ENCODE assay signal across 7 cellular contexts in the genomic region with DNA sequence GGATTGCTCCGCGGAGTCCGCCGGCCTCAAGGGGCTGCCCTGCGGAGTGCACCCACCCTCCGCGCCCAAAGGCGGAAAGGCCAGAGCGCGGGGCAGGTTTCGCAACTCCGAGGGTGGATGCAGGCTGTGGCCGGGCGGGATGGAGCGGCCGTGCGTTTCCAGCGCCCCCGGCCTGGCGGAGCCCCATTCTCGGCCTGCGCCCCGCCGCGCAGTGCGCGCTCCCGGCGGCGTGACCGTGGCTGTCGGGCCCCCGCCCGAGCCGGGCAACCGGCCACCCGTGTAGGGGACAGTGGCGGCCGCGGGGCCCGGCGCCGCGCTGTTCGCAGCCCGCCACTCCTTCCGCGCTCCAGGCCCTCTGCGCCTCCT. TPM values are rescaled to one million over a fixed set of nuclear protein-coding genes. Genes with fewer than 3 reads are reported as not detected.
DNase-seq lines count a peak whose midpoint lies in the region; ATAC-seq and TF ChIP-seq lines count a peak whose summit lies in the region.

No MANE protein-coding gene starts in this region.

- H3K27me3 ChIP-seq in RWPE2 (ENCODE audit: insufficient read depth, poor library complexity, severe bottlenecking) (no peaks in the 10 kb centered on the region), endodermal cell (ENCODE audit: control insufficient read depth, insufficient read depth, low read length, poor library complexity, severe bottlenecking) (peaks cover 27% of the 10 kb centered on the region), mucosa of stomach (ENCODE audit: control insufficient read depth, insufficient read depth, low read length) (no peaks in the 10 kb centered on the region)

- no peaks in the 10 kb centered on the region for H3K36me3 Mint-ChIP-seq in HFFc6 (ENCODE audit: low read depth)
- no peaks in the 10 kb centered on the region for H3K36me3 Mint-ChIP-seq in endodermal cell (ENCODE audit: low read depth)

- H3K9me3 Mint-ChIP-seq in HFFc6, result no peaks in the 10 kb centered on the region
- no peaks in the 10 kb centered on the region for H3K9me3 Mint-ChIP-seq in endodermal cell

- H3K4me1 Mint-ChIP-seq in HFFc6 (ENCODE audit: low read depth) (peaks cover 60% of the 10 kb centered on the region), endodermal cell (peaks cover 62% of the 10 kb centered on the region)

- ATAC-seq in GM18498 (IDR thresholded peaks at IDR 0.05; ENCODE audit: unreplicated experiment) (peak; percentile 24), RWPE2 (ENCODE audit: low read depth) (peak; percentile 15)

- peak overlapping the region; percentile 91 for H3K27ac Mint-ChIP-seq in HFFc6
- peak overlapping the region; percentile 97 for H3K27ac Mint-ChIP-seq in endodermal cell

- DNase-seq in HFFc6, result no peak
- DNase-seq in RWPE2 (ENCODE audit: low spot score), result no peak
- no peak for DNase-seq in endodermal cell
- no peak for DNase-seq in EL
- DNase-seq in stimulated activated CD4-positive, alpha-beta T cell treated with anti-CD3 and anti-CD28 coated beads, Interleukin-4, amount 100 ng/mL, for 24 hours, result no peak

- peak overlapping the region; percentile 67 for H3K4me3 ChIP-seq in RWPE2 (ENCODE audit: severe bottlenecking)
- H3K4me3 ChIP-seq in endodermal cell (ENCODE audit: low read length), result peak overlapping the region; percentile 89
- H3K4me3 ChIP-seq in mucosa of stomach (ENCODE audit: low read length), result peak overlapping the region; percentile 88

- H3K9me3 ChIP-seq in RWPE2 (ENCODE audit: severe bottlenecking) (no peaks in the 10 kb centered on the region), endodermal cell (ENCODE audit: control insufficient read depth, low read length) (no peaks in the 10 kb centered on the region), mucosa of stomach (ENCODE audit: control insufficient read depth, low read length) (no peaks in the 10 kb centered on the region)

- no peaks in the 10 kb centered on the region for H3K36me3 ChIP-seq in RWPE2 (ENCODE audit: low read depth)
- H3K36me3 ChIP-seq in endodermal cell (ENCODE audit: control insufficient read depth, insufficient read depth, low read length), result no peaks in the 10 kb centered on the region
- no peaks in the 10 kb centered on the region for H3K36me3 ChIP-seq in mucosa of stomach (ENCODE audit: control insufficient read depth, insufficient read depth, low read length)

- H3K9ac ChIP-seq in endodermal cell (ENCODE audit: extremely low read depth, low read length, poor library complexity, severe bottlenecking) (peak overlapping the region; percentile 87), mucosa of stomach (ENCODE audit: low read length) (peak overlapping the region; percentile 98)

- H3K27me3 Mint-ChIP-seq in HFFc6 (ENCODE audit: insufficient read depth) (peaks cover 22% of the 10 kb centered on the region), endodermal cell (ENCODE audit: insufficient read depth) (peaks cover 31% of the 10 kb centered on the region)

- peak overlapping the region; percentile 94 for H3K4me3 Mint-ChIP-seq in HFFc6
- peak overlapping the region; percentile 88 for H3K4me3 Mint-ChIP-seq in endodermal cell

- H3K4me1 ChIP-seq in RWPE2 (ENCODE audit: insufficient read depth, poor library complexity, severe bottlenecking) (peaks cover 7% of the 10 kb centered on the region), endodermal cell (ENCODE audit: control insufficient read depth, insufficient read depth, low read length) (peaks cover 18% of the 10 kb centered on the region), mucosa of stomach (ENCODE audit: control insufficient read depth, insufficient read depth, low read length) (peaks cover 19% of the 10 kb centered on the region)

- WGBS in endodermal cell (ENCODE audit: insufficient coverage in 1 of 2, insufficient read length in 1 of 2), 2 experiments, result 0% methylated on average over 9 to 49 of the region's 49 CpGs

- TF ChIP-seq CTCF in HFFc6 (IDR thresholded peaks at IDR 0.05) (no peak), RWPE2 (IDR thresholded peaks at IDR 0.05; ENCODE audit: poor library complexity, severe bottlenecking) (no peak), endodermal cell (conservative IDR thresholded peaks at IDR 0.05) (no peak)

- peak overlapping the region; percentile 68 for H3K27ac ChIP-seq in RWPE2 (ENCODE audit: poor library complexity, severe bottlenecking)
- peak overlapping the region; percentile 69 for H3K27ac ChIP-seq in endodermal cell (ENCODE audit: low read depth, low read length)

RNA-seq across cellular contexts. Expression of a gene that starts 0.3 kb away (rescaled TPM):
- 10 to 100 TPM; 61.5 to 86.6 (median 67.9) TPM for total RNA-seq in HFFc6 (2021; fragmentation: NEBNext Ultra II Directional; extraction: Animal tissue kit (Norgen Biotek cat#: 25700))
- total RNA-seq in endodermal cell, result 10 to 100 TPM; 13.8 to 19.4 TPM
- polyA plus RNA-seq in endodermal cell (2013, experiment 1 of 2), result 12.7 TPM
- polyA plus RNA-seq in endodermal cell (2013, experiment 2 of 2), result 13.2 TPM
